2 cellular contexts compared by ENCODE assay signal in the genomic region with DNA sequence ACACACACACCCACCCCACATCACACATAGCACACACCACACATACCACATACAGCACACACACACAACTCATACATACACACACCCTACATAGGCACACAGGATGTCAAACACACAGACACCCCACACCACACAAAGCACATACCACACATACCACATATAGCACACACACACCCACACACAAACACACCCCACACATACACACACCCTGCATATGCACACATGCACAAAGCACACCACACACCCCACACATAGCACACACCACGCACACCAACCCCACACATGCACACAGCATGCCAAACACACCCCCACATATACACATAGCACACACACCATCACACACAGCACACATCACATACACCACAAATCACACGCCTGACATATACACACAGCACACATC.
TF ChIP-seq lines count a peak whose summit lies in the region.

No MANE protein-coding gene starts in this region.

TF ChIP-seq in GM12891, 5 proteins besides CTCF, POLR2A, EP300 and RAD21:
- TF ChIP-seq POLR2AphosphoS5 (IDR thresholded peaks at IDR 0.05; ENCODE audit: low read depth, low read length) (no peak), POU2F2 (IDR thresholded peaks at IDR 0.05; ENCODE audit: low read depth, low read length) (no peak), SPI1 (IDR thresholded peaks at IDR 0.05; ENCODE audit: low read depth, low read length) (no peak), TAF1 (IDR thresholded peaks at IDR 0.05; ENCODE audit: low read depth, low read length) (no peak), PAX5 (IDR thresholded peaks at IDR 0.05; ENCODE audit: insufficient read depth, low read length, severe bottlenecking) (no peak)

TF ChIP-seq in IMR-90, 13 proteins besides CTCF, POLR2A, EP300 and RAD21:
- no peak for TF ChIP-seq CHD1 (IDR thresholded peaks at IDR 0.05; ENCODE audit: low read depth, low read length)
- no peak for TF ChIP-seq NFE2L2 (IDR thresholded peaks at IDR 0.05; ENCODE audit: low read depth, low read length)
- TF ChIP-seq MAFK (IDR thresholded peaks at IDR 0.05; ENCODE audit: low read depth, low read length): no peak
- TF ChIP-seq CEBPB (IDR thresholded peaks at IDR 0.05; ENCODE audit: low read depth, low read length): no peak
- TF ChIP-seq MAZ (IDR thresholded peaks at IDR 0.05; ENCODE audit: borderline replicate concordance, low read depth, low read length): no peak
- TF ChIP-seq, protein P1, sequence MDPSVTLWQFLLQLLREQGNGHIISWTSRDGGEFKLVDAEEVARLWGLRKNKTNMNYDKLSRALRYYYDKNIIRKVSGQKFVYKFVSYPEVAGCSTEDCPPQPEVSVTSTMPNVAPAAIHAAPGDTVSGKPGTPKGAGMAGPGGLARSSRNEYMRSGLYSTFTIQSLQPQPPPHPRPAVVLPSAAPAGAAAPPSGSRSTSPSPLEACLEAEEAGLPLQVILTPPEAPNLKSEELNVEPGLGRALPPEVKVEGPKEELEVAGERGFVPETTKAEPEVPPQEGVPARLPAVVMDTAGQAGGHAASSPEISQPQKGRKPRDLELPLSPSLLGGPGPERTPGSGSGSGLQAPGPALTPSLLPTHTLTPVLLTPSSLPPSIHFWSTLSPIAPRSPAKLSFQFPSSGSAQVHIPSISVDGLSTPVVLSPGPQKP (IDR thresholded peaks at IDR 0.05; ENCODE audit: borderline replicate concordance, low read depth, low read length): no peak
- TF ChIP-seq RFX5 (IDR thresholded peaks at IDR 0.05; ENCODE audit: low read depth, low read length): no peak
- no peak for TF ChIP-seq BHLHE40 (IDR thresholded peaks at IDR 0.05; ENCODE audit: low read depth, low read length)
- TF ChIP-seq FOS (IDR thresholded peaks at IDR 0.05; ENCODE audit: low read depth, low read length): no peak
- no peak for TF ChIP-seq RCOR1 (IDR thresholded peaks at IDR 0.05; ENCODE audit: insufficient replicate concordance, low read length)
- TF ChIP-seq SMC3 (IDR thresholded peaks at IDR 0.05; ENCODE audit: low read depth, low read length): no peak
- no peak for TF ChIP-seq MXI1 (IDR thresholded peaks at IDR 0.05; ENCODE audit: borderline replicate concordance, low read depth, low read length)
- TF ChIP-seq, protein P2, sequence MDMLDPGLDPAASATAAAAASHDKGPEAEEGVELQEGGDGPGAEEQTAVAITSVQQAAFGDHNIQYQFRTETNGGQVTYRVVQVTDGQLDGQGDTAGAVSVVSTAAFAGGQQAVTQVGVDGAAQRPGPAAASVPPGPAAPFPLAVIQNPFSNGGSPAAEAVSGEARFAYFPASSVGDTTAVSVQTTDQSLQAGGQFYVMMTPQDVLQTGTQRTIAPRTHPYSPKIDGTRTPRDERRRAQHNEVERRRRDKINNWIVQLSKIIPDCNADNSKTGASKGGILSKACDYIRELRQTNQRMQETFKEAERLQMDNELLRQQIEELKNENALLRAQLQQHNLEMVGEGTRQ (IDR thresholded peaks at IDR 0.05; ENCODE audit: low read depth, low read length): no peak
